20 cellular contexts compared by ENCODE assay signal in genomic region chr7:73387221-73387828, GRCh38. TPM values are rescaled to one million over a fixed set of nuclear protein-coding genes. Genes with fewer than 3 reads are reported as not detected.
A peak's percentile ranks its signal among the peaks of the same experiment; 100 is the strongest.
DNase-seq lines count a peak whose midpoint lies in the region; ATAC-seq, FAIRE-seq and TF ChIP-seq lines count a peak whose summit lies in the region.
"Had no signal": no experiment of that assay in that cellular context is flagged by ENCODE, and none has a peak within 500 bp of the region (broad histone marks: within the 10 kb centered on the region; RNA-seq: fewer than 3 reads in every experiment).

No MANE protein-coding gene starts in this region.

- H3K27ac ChIP-seq in HepG2 (ENCODE audit: extremely low read length, insufficient read depth, low read length) = no peak overlapping the region
- no peak overlapping the region for H3K27ac ChIP-seq in right lobe of liver
- H3K27ac ChIP-seq: HL-60 had no signal

- TF ChIP-seq CTCF in HepG2 (CRISPR knock-in tag; IDR thresholded peaks at IDR 0.05) (no peak), right lobe of liver (IDR thresholded peaks at IDR 0.05) (no peak), WTC11 (IDR thresholded peaks at IDR 0.05) (no peak)

- no peak for FAIRE-seq in HepG2 (lab: Jason Lieb, UNC)
- FAIRE-seq: GM19239 had no signal

- DNase-seq in HepG2 (ENCODE audit: low spot score) (no peak), right lobe of liver (no peak), amniotic epithelial cell (ENCODE audit: low read depth) (peak; percentile 11), fibroblast of peridontal ligament (ENCODE audit: extremely low read depth) (peak; percentile 3), WTC11 (ENCODE audit: low spot score) (no peak), NCI-H2081 treated with DMSO at 0.1 percent for 48 hours (lab: John Stamatoyannopoulos, UW) (no peak)
- no peak for DNase-seq in activated T-cell treated with anti-CD3 and anti-CD28 coated beads, Interleukin-2, amount 50 U/mL, for 72 hours
- DNase-seq: 8988T; ACHN; C1 segment of cervical spinal cord; Calu3; CD4-positive, alpha-beta T cell; DND-41; GDM1; GOT3; H9; HFFc6; KBM-7 had no signal

- CTCF ChIA-PET in HepG2 (lab: Yijun Ruan, JAX; ENCODE audit: low intra/inter-chr PET ratio, low total read pairs) = no interaction called here
- CTCF ChIA-PET in WTC11 (lab: Charles Lee) = no interaction called here

- POLR2A ChIA-PET in HepG2 (lab: Yijun Ruan, JAX) = no interaction called here
- POLR2A ChIA-PET in WTC11 (lab: Charles Lee) = no interaction called here

- in situ Hi-C loops in HepG2 (cut with HindIII; ENCODE audit: extremely low pct_ligation_motif_present, low pct_unique_long_range_greater_than_20kb) = no loop called here

- H4K20me1 ChIP-seq in HepG2 (ENCODE audit: insufficient read depth, low read length) = no peaks in the 10 kb centered on the region

- no peak for TF ChIP-seq RAD21 in HepG2 (CRISPR knock-in tag; IDR thresholded peaks at IDR 0.05)

- no peak overlapping the region for H3K4me2 ChIP-seq in HepG2 (ENCODE audit: low read depth, low read length)

- H3K36me3 ChIP-seq in HepG2 (replicated peaks in 1 of 2; ENCODE audit: control insufficient read depth in 1 of 2, insufficient read depth in 2 of 2, low read length in 2 of 2) (no peaks in the 10 kb centered on the region), right lobe of liver (no peaks in the 10 kb centered on the region)

- H3K36me3 Mint-ChIP-seq in WTC11 = peaks cover 18% of the 10 kb centered on the region
- peaks cover 16 to 24% of the 10 kb centered on the region in 2 donors for H3K36me3 Mint-ChIP-seq in activated T-cell treated with anti-CD3 and anti-CD28 coated beads, Interleukin-2, amount 50 U/mL, for 72 hours (ENCODE audit: insufficient read depth in 2 of 2)

- 16% methylated on average over 2 of the region's 2 CpGs for WGBS in HepG2 (ENCODE audit: low lambda C conversion rate)
- WGBS in right lobe of liver (ENCODE audit: insufficient coverage, low coverage, low lambda C conversion rate, missing lambda C conversion rate) = 62% methylated on average over 2 of the region's 2 CpGs

- H3K27me3 Mint-ChIP-seq in WTC11 (ENCODE audit: low read depth) = peaks cover 45% of the 10 kb centered on the region
- H3K27me3 Mint-ChIP-seq in activated T-cell treated with anti-CD3 and anti-CD28 coated beads, Interleukin-2, amount 50 U/mL, for 72 hours (ENCODE audit: low read depth) = no peaks in the 10 kb centered on the region
- H3K27me3 Mint-ChIP-seq: CD4-positive, alpha-beta T cell had no signal

- H3K9ac ChIP-seq in HepG2 (ENCODE audit: insufficient read depth, low read depth, low read length) = no peak overlapping the region

- TF ChIP-seq POLR2A in HepG2 (IDR thresholded peaks at IDR 0.05; ENCODE audit: insufficient read depth in 1 of 2, low read depth in 2 of 2, low read length in 2 of 2) = no peak
- TF ChIP-seq POLR2A in right lobe of liver (IDR thresholded peaks at IDR 0.05) = no peak

- H3K4me3 Mint-ChIP-seq in WTC11 = no peak overlapping the region
- no peak overlapping the region for H3K4me3 Mint-ChIP-seq in activated T-cell treated with anti-CD3 and anti-CD28 coated beads, Interleukin-2, amount 50 U/mL, for 72 hours
- H3K4me3 Mint-ChIP-seq: CD4-positive, alpha-beta T cell; H9; HFFc6 had no signal

- no peak overlapping the region for H3K27ac Mint-ChIP-seq in WTC11
- no peak overlapping the region for H3K27ac Mint-ChIP-seq in activated T-cell treated with anti-CD3 and anti-CD28 coated beads, Interleukin-2, amount 50 U/mL, for 72 hours
- H3K27ac Mint-ChIP-seq: CD4-positive, alpha-beta T cell; H9; HFFc6 had no signal

- ATAC-seq in HepG2 (no peak), right lobe of liver (no peak), WTC11 (no peak)
- no peak for ATAC-seq in activated T-cell treated with anti-CD3 and anti-CD28 coated beads, Interleukin-2, amount 50 U/mL, for 72 hours (replicated peaks in 1 of 2)

- H3K9me3 ChIP-seq in HepG2 (ENCODE audit: low read length) = peaks cover 11% of the 10 kb centered on the region
- H3K9me3 ChIP-seq in right lobe of liver = no peaks in the 10 kb centered on the region

- H3K27me3 ChIP-seq in HepG2 (ENCODE audit: control insufficient read depth in 1 of 2, insufficient read depth in 2 of 2, low read length in 2 of 2) = no peaks in the 10 kb centered on the region
- no peaks in the 10 kb centered on the region for H3K27me3 ChIP-seq in right lobe of liver

- no peaks in the 10 kb centered on the region for H3K79me2 ChIP-seq in HepG2 (ENCODE audit: insufficient read depth, low read length)

- H3K4me1 Mint-ChIP-seq in WTC11 = peaks cover 14% of the 10 kb centered on the region
- H3K4me1 Mint-ChIP-seq in activated T-cell treated with anti-CD3 and anti-CD28 coated beads, Interleukin-2, amount 50 U/mL, for 72 hours (ENCODE audit: low read depth) = no peaks in the 10 kb centered on the region

- no TSS peak for BruUV-seq in HepG2 (replicated peaks; lab: Mats Ljungman, UMichigan)

- no peaks in the 10 kb centered on the region for H3K4me1 ChIP-seq in HepG2 (ENCODE audit: insufficient read depth, low read length)
- H3K4me1 ChIP-seq in right lobe of liver = no peaks in the 10 kb centered on the region

- H2AFZ ChIP-seq in HepG2 (ENCODE audit: low read length) = no peak overlapping the region

- intact Hi-C loops in HepG2 (cut with micrococcal nuclease; ENCODE audit: unreplicated experiment) = no loop called here
- intact Hi-C loops in right lobe of liver (cut with DNase I) = no loop called here

- peaks cover 46% of the 10 kb centered on the region for H3K9me3 Mint-ChIP-seq in WTC11
- peaks cover 17 to 22% of the 10 kb centered on the region in 2 donors for H3K9me3 Mint-ChIP-seq in activated T-cell treated with anti-CD3 and anti-CD28 coated beads, Interleukin-2, amount 50 U/mL, for 72 hours

- TF ChIP-seq EP300 in HepG2 (IDR thresholded peaks at IDR 0.05; ENCODE audit: low read depth in 2 of 2, low read length in 2 of 2) = no peak
- no peak for TF ChIP-seq EP300 in HepG2 (CRISPR knock-in tag; IDR thresholded peaks at IDR 0.05; ENCODE audit: borderline replicate concordance)

- H3K4me3 ChIP-seq in HepG2 (replicated peaks in 1 of 3; ENCODE audit: insufficient read depth in 1 of 3, low read depth in 2 of 3, low read length in 3 of 3) = no peak overlapping the region
- H3K4me3 ChIP-seq in right lobe of liver = no peak overlapping the region

RNA-seq across cellular contexts. Expression of gene FZD9, which starts 46.3 kb away (rescaled TPM):
- total RNA-seq in HepG2 (2016; rRNA removed; fragmentation: Illumina TruSeq; extraction: Trizol) = 0.87 and 2.2 TPM in 2 replicates
- total RNA-seq in HepG2 (2016; cell fraction: cytosol; rRNA removed; fragmentation: Illumina TruSeq; extraction: Trizol; ENCODE audit: low read depth) = 0.88 and 1.5 TPM in 2 replicates
- 1.0 and 2.2 TPM in 2 replicates for total RNA-seq in HepG2 (2016; cell fraction: insoluble cytoplasmic fraction; rRNA removed; fragmentation: Illumina TruSeq; extraction: Trizol)
- total RNA-seq in HepG2 (2016; cell fraction: membrane; rRNA removed; fragmentation: Illumina TruSeq; extraction: Trizol) = 2.2 and 2.9 TPM in 2 replicates
- total RNA-seq in HepG2 (2016; cell fraction: nucleus; rRNA removed; fragmentation: Illumina TruSeq; extraction: Trizol) = 1.5 and 1.7 TPM in 2 replicates
- polyA plus RNA-seq in HepG2 (2011; rRNA removed) = 0.53 and 0.94 TPM in 2 replicates
- 0.90 and 1.4 TPM in 2 replicates for polyA plus RNA-seq in HepG2 (2011; cell fraction: cytosol; rRNA removed)
- 1.0 and 1.3 TPM in 2 replicates for polyA plus RNA-seq in HepG2 (2011; cell fraction: nucleus; rRNA removed)
- 0.43 and 0.53 TPM in 2 replicates for polyA plus RNA-seq in HepG2 (2012)
- polyA plus RNA-seq in HepG2 (2016; cell fraction: cytosol; fragmentation: Illumina TruSeq; extraction: Trizol; ENCODE audit: low read depth) = 0.84 and 1.2 TPM in 2 replicates
- 0.85 and 1.4 TPM in 2 replicates for polyA plus RNA-seq in HepG2 (2016; cell fraction: insoluble cytoplasmic fraction; fragmentation: Illumina TruSeq; extraction: Trizol; ENCODE audit: low read depth)
- polyA plus RNA-seq in HepG2 (2016; cell fraction: membrane; fragmentation: Illumina TruSeq; extraction: Trizol; ENCODE audit: low read depth) = 1.8 and 2.0 TPM in 2 replicates
- polyA plus RNA-seq in HepG2 (2016; cell fraction: nucleus; fragmentation: Illumina TruSeq; extraction: Trizol; ENCODE audit: insufficient read depth, low read depth) = 2.1 and 2.2 TPM in 2 replicates
- polyA minus RNA-seq in HepG2 (2011; rRNA and poly(A)+ RNA removed; ENCODE audit: low replicate concordance) = 0.54 and 5.2 TPM in 2 replicates
- 1.2 and 1.4 TPM in 2 replicates for polyA minus RNA-seq in HepG2 (2011; cell fraction: cytosol; rRNA and poly(A)+ RNA removed)
- 1.5 and 2.3 TPM in 2 replicates for polyA minus RNA-seq in HepG2 (2011; cell fraction: nucleus; rRNA and poly(A)+ RNA removed)
- total RNA-seq in right lobe of liver = under 1 TPM in 2 of 6 experiments, not detected in 4; 0.09 to 0.27 TPM
- 4.0 to 5.2 TPM (median 4.5 TPM) in 3 replicates for total RNA-seq in WTC11 (2021)
- total RNA-seq in activated T-cell treated with anti-CD3 and anti-CD28 coated beads, Interleukin-2, amount 50 U/mL, for 72 hours = under 1 TPM; 0.14 to 0.29 TPM
- total RNA-seq: CD4-positive, alpha-beta T cell had no signal

RNA-seq across cellular contexts. Expression of gene FKBP6, which starts 59.4 kb away (rescaled TPM):
- total RNA-seq in HepG2 (2016; rRNA removed; fragmentation: Illumina TruSeq; extraction: Trizol) (0.13 and 0.20 TPM in 2 replicates), right lobe of liver (not detected), WTC11 (2021) (0.09 to 0.11 TPM in 2 of 3 replicates, not detected in the other)
- total RNA-seq in HepG2 (2016; cell fraction: cytosol; rRNA removed; fragmentation: Illumina TruSeq; extraction: Trizol; ENCODE audit: low read depth) = not detected in 2 replicates
- 0.15 and 0.16 TPM in 2 replicates for total RNA-seq in HepG2 (2016; cell fraction: insoluble cytoplasmic fraction; rRNA removed; fragmentation: Illumina TruSeq; extraction: Trizol)
- 0.17 and 0.22 TPM in 2 replicates for total RNA-seq in HepG2 (2016; cell fraction: membrane; rRNA removed; fragmentation: Illumina TruSeq; extraction: Trizol)
- total RNA-seq in HepG2 (2016; cell fraction: nucleus; rRNA removed; fragmentation: Illumina TruSeq; extraction: Trizol) = 0.22 TPM in 1 of 2 replicates, not detected in the other
- 0.07 and 0.09 TPM in 2 replicates for polyA plus RNA-seq in HepG2 (2011; rRNA removed)
- 0.07 and 0.09 TPM in 2 replicates for polyA plus RNA-seq in HepG2 (2011; cell fraction: cytosol; rRNA removed)
- 0.08 TPM in 1 of 2 replicates, not detected in the other for polyA plus RNA-seq in HepG2 (2011; cell fraction: nucleus; rRNA removed)
- 0.07 and 0.12 TPM in 2 replicates for polyA plus RNA-seq in HepG2 (2012)
- polyA plus RNA-seq in HepG2 (2016; cell fraction: cytosol; fragmentation: Illumina TruSeq; extraction: Trizol; ENCODE audit: low read depth) = not detected in 2 replicates
- 0.21 and 0.26 TPM in 2 replicates for polyA plus RNA-seq in HepG2 (2016; cell fraction: insoluble cytoplasmic fraction; fragmentation: Illumina TruSeq; extraction: Trizol; ENCODE audit: low read depth)
- polyA plus RNA-seq in HepG2 (2016; cell fraction: membrane; fragmentation: Illumina TruSeq; extraction: Trizol; ENCODE audit: low read depth) = 0.10 TPM in 1 of 2 replicates, not detected in the other
- 0.49 TPM in 1 of 2 replicates, not detected in the other for polyA plus RNA-seq in HepG2 (2016; cell fraction: nucleus; fragmentation: Illumina TruSeq; extraction: Trizol; ENCODE audit: insufficient read depth, low read depth)
- 0.10 TPM in 1 of 2 replicates, not detected in the other for polyA minus RNA-seq in HepG2 (2011; rRNA and poly(A)+ RNA removed; ENCODE audit: low replicate concordance)
- polyA minus RNA-seq in HepG2 (2011; cell fraction: cytosol; rRNA and poly(A)+ RNA removed) = not detected in 2 replicates
- 0.13 TPM in 1 of 2 replicates, not detected in the other for polyA minus RNA-seq in HepG2 (2011; cell fraction: nucleus; rRNA and poly(A)+ RNA removed)
- total RNA-seq in activated T-cell treated with anti-CD3 and anti-CD28 coated beads, Interleukin-2, amount 50 U/mL, for 72 hours = not detected
- total RNA-seq: Calu3; CD4-positive, alpha-beta T cell; H9; HFFc6 had no signal

RNA-seq across cellular contexts. Expression of gene TRIM50, which starts 59.4 kb away (rescaled TPM):
- total RNA-seq in HepG2 (2016; rRNA removed; fragmentation: Illumina TruSeq; extraction: Trizol) = 21.1 and 24.5 TPM in 2 replicates
- total RNA-seq in HepG2 (2016; cell fraction: cytosol; rRNA removed; fragmentation: Illumina TruSeq; extraction: Trizol; ENCODE audit: low read depth) = 3.9 and 4.9 TPM in 2 replicates
- 16.1 and 26.1 TPM in 2 replicates for total RNA-seq in HepG2 (2016; cell fraction: insoluble cytoplasmic fraction; rRNA removed; fragmentation: Illumina TruSeq; extraction: Trizol)
- total RNA-seq in HepG2 (2016; cell fraction: membrane; rRNA removed; fragmentation: Illumina TruSeq; extraction: Trizol) = 9.4 and 10.8 TPM in 2 replicates
- total RNA-seq in HepG2 (2016; cell fraction: nucleus; rRNA removed; fragmentation: Illumina TruSeq; extraction: Trizol) = 23.9 and 26.7 TPM in 2 replicates
- polyA plus RNA-seq in HepG2 (2011; rRNA removed) = 4.2 and 5.4 TPM in 2 replicates
- polyA plus RNA-seq in HepG2 (2011; cell fraction: cytosol; rRNA removed) = 1.6 and 3.8 TPM in 2 replicates
- 33.8 and 40.4 TPM in 2 replicates for polyA plus RNA-seq in HepG2 (2011; cell fraction: nucleus; rRNA removed)
- polyA plus RNA-seq in HepG2 (2012) = 3.0 TPM in 2 replicates
- 4.1 and 4.2 TPM in 2 replicates for polyA plus RNA-seq in HepG2 (2016; cell fraction: cytosol; fragmentation: Illumina TruSeq; extraction: Trizol; ENCODE audit: low read depth)
- polyA plus RNA-seq in HepG2 (2016; cell fraction: insoluble cytoplasmic fraction; fragmentation: Illumina TruSeq; extraction: Trizol; ENCODE audit: low read depth) = 19.1 and 25.4 TPM in 2 replicates
- 6.7 and 7.5 TPM in 2 replicates for polyA plus RNA-seq in HepG2 (2016; cell fraction: membrane; fragmentation: Illumina TruSeq; extraction: Trizol; ENCODE audit: low read depth)
- 87.0 and 93.3 TPM in 2 replicates for polyA plus RNA-seq in HepG2 (2016; cell fraction: nucleus; fragmentation: Illumina TruSeq; extraction: Trizol; ENCODE audit: insufficient read depth, low read depth)
- 7.4 TPM in 1 of 2 replicates, not detected in the other for polyA minus RNA-seq in HepG2 (2011; rRNA and poly(A)+ RNA removed; ENCODE audit: low replicate concordance)
- polyA minus RNA-seq in HepG2 (2011; cell fraction: cytosol; rRNA and poly(A)+ RNA removed) = 0.99 and 1.8 TPM in 2 replicates
- 4.5 and 4.7 TPM in 2 replicates for polyA minus RNA-seq in HepG2 (2011; cell fraction: nucleus; rRNA and poly(A)+ RNA removed)
- total RNA-seq in right lobe of liver = under 1 TPM in 2 of 6 experiments, not detected in 4; 0.11 to 0.56 TPM
- total RNA-seq in WTC11 (2021) = 0.15 to 0.16 TPM in 2 of 3 replicates, not detected in the other
- not detected for total RNA-seq in activated T-cell treated with anti-CD3 and anti-CD28 coated beads, Interleukin-2, amount 50 U/mL, for 72 hours
- total RNA-seq: Calu3, H9, HFFc6 had no signal

Comparison
In these comparisons a context has a peak if more than half of its experiments do, and no peak if none do; other contexts are left out.
1. DNase-seq: peak in amniotic epithelial cell (single experiment) and fibroblast of peridontal ligament (single experiment); none in HepG2 (single experiment), right lobe of liver (0 of 3), WTC11 (single experiment), activated T-cell treated with anti-CD3 and anti-CD28 coated beads, Interleukin-2, amount 50 U/mL, for 72 hours (0 of 2) and NCI-H2081 treated with DMSO at 0.1 percent for 48 hours (single experiment).